12 cellular contexts compared by ENCODE assay signal in genomic region chr22:49103314-49104052, GRCh38.
DNase-seq lines count a peak whose midpoint lies in the region; ATAC-seq lines count a peak whose summit lies in the region.
"Had no signal": no experiment of that assay in that cellular context is flagged by ENCODE, and none has a peak within 500 bp of the region (broad histone marks: within the 10 kb centered on the region; RNA-seq: fewer than 3 reads in every experiment).

No MANE protein-coding gene starts in this region.

- no peak for ATAC-seq in GM18867 (IDR thresholded peaks at IDR 0.05; ENCODE audit: unreplicated experiment)
- ATAC-seq in GM21737 (IDR thresholded peaks at IDR 0.05; ENCODE audit: unreplicated experiment) = no peak
- ATAC-seq: natural killer cell had no signal

- DNase-seq in DMS153 (lab: John Stamatoyannopoulos, UW) (peak; percentile 91), NCI-H146 treated with DMSO at 0.1 percent for 48 hours (lab: John Stamatoyannopoulos, UW; ENCODE audit: unreplicated experiment) (peak; percentile 64), NCI-H748 (lab: John Stamatoyannopoulos, UW; ENCODE audit: unreplicated experiment) (peak; percentile 99), inferior parietal cortex (ENCODE audit: extremely low spot score) (peak; percentile 22), NK-92 (lab: John Stamatoyannopoulos, UW; ENCODE audit: unreplicated experiment) (no peak)
- DNase-seq in NK-92 treated with Interleukin-12 subunit alpha and Interleukin-12 subunit beta, amount 100 ng/mL, for 24 hours (lab: John Stamatoyannopoulos, UW) = no peak
- DNase-seq: activated CD4-positive, alpha-beta memory T cell treated with anti-CD3 and anti-CD28 coated beads, Interleukin-2, amount 10 ng/mL, durations not matched to agents 7 days and 5 days; AML-193; HFFc6; natural killer cell had no signal

Comparison
In these comparisons a context has a peak if more than half of its experiments do, and no peak if none do; other contexts are left out.
1. DNase-seq: peak in DMS153 (single experiment), NCI-H146 treated with DMSO at 0.1 percent for 48 hours (single experiment), NCI-H748 (single experiment) and inferior parietal cortex (single experiment); none in NK-92 (single experiment) and NK-92 treated with Interleukin-12 subunit alpha and Interleukin-12 subunit beta, amount 100 ng/mL, for 24 hours (single experiment).